ENCODE assay signal across 8 cellular contexts in the genomic region with DNA sequence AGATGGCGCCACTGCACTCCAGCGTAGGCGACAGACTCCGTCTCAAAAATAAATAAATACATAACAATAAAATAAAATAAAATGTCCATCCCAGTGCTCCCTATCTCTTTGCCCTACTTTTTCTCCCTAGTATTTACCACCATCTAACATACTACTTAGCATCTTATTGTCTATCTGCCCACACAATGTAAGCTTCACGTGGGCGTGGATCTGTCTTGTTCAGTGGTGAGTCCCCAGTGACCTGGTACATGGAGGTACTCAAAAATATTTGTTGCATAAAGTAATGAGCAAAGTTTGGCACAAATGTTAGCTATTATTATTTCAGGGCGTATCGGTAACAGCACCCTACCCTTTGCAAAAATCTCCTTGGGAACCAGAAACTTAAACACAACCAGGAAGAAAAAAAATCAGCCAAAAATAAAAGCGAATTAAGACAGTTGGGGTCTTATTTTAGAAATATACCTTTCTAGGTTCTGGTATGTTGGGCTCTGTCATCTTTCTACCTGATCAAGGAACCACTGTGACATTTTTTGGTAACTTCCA. TPM values are rescaled to one million over a fixed set of nuclear protein-coding genes. Genes with fewer than 3 reads are reported as not detected.
A peak's percentile ranks its signal among the peaks of the same experiment; 100 is the strongest.
DNase-seq lines count a peak whose midpoint lies in the region; ATAC-seq, FAIRE-seq and TF ChIP-seq lines count a peak whose summit lies in the region.

No MANE protein-coding gene starts in this region.

- ATAC-seq in GM19351 (IDR thresholded peaks at IDR 0.05; ENCODE audit: unreplicated experiment): no peak

- H3K4me1 Mint-ChIP-seq in T-helper 1 cell treated with Interleukin-12 subunit alpha and Interleukin-12 subunit beta and Interleukin-4 antibody, amounts not matched to agents 30 μg/mL and 1 μg/mL, for 36 hours (ENCODE audit: low read depth): peaks cover 21% of the 10 kb centered on the region
- peaks cover 23% of the 10 kb centered on the region for H3K4me1 Mint-ChIP-seq in activated naive CD8-positive, alpha-beta T cell (ENCODE audit: low read depth)
- peaks cover 8 to 11% of the 10 kb centered on the region in 2 donors for H3K4me1 Mint-ChIP-seq in immature natural killer cell

- no peaks in the 10 kb centered on the region for H3K4me1 ChIP-seq in testis

- no peak for TF ChIP-seq POLR2A in testis (IDR thresholded peaks at IDR 0.05)

- H3K36me3 ChIP-seq in testis (ENCODE audit: low read depth, missing control alignments): no peaks in the 10 kb centered on the region

- DNase-seq in T-helper 1 cell: no peak
- no peak for DNase-seq in immature natural killer cell
- DNase-seq in testis: no peak
- no peak for DNase-seq in RCC 7860 (ENCODE audit: low spot score)
- DNase-seq in HPDE6-E6E7 (ENCODE audit: extremely low spot score): no peak

- intact Hi-C loops in testis (cut with DNase I; ENCODE audit: low total_unique reads): no loop called here

- no peaks in the 10 kb centered on the region for H3K9me3 ChIP-seq in testis

- no peaks in the 10 kb centered on the region for H3K27me3 ChIP-seq in testis

- peaks cover 10% of the 10 kb centered on the region for H3K27me3 Mint-ChIP-seq in T-helper 1 cell treated with Interleukin-12 subunit alpha and Interleukin-12 subunit beta and Interleukin-4 antibody, amounts not matched to agents 30 μg/mL and 1 μg/mL, for 36 hours (ENCODE audit: low read depth)
- no peaks in the 10 kb centered on the region for H3K27me3 Mint-ChIP-seq in activated naive CD8-positive, alpha-beta T cell
- peaks cover 0 to 2% (median 0%) of the 10 kb centered on the region in 3 donors for H3K27me3 Mint-ChIP-seq in immature natural killer cell (ENCODE audit: low read depth in 3 of 3)

- H3K36me3 Mint-ChIP-seq in T-helper 1 cell treated with Interleukin-12 subunit alpha and Interleukin-12 subunit beta and Interleukin-4 antibody, amounts not matched to agents 30 μg/mL and 1 μg/mL, for 36 hours (ENCODE audit: low read depth): peaks cover 2% of the 10 kb centered on the region
- no peaks in the 10 kb centered on the region for H3K36me3 Mint-ChIP-seq in activated naive CD8-positive, alpha-beta T cell
- no peaks in the 10 kb centered on the region for H3K36me3 Mint-ChIP-seq in immature natural killer cell

- no peak for FAIRE-seq in RCC 7860 (lab: Jason Lieb, UNC)

- TF ChIP-seq CTCF in testis (IDR thresholded peaks at IDR 0.05): no peak

- no peaks in the 10 kb centered on the region for H3K9me3 Mint-ChIP-seq in T-helper 1 cell treated with Interleukin-12 subunit alpha and Interleukin-12 subunit beta and Interleukin-4 antibody, amounts not matched to agents 30 μg/mL and 1 μg/mL, for 36 hours
- no peaks in the 10 kb centered on the region for H3K9me3 Mint-ChIP-seq in activated naive CD8-positive, alpha-beta T cell (ENCODE audit: low read depth)
- H3K9me3 Mint-ChIP-seq in immature natural killer cell: no peaks in the 10 kb centered on the region

- peak overlapping the region; percentile 39 to 84 for H3K27ac ChIP-seq in testis

- peak overlapping the region; percentile 68 for H3K4me3 Mint-ChIP-seq in T-helper 1 cell treated with Interleukin-12 subunit alpha and Interleukin-12 subunit beta and Interleukin-4 antibody, amounts not matched to agents 30 μg/mL and 1 μg/mL, for 36 hours
- H3K4me3 Mint-ChIP-seq in activated naive CD8-positive, alpha-beta T cell: peak overlapping the region; percentile 82
- H3K4me3 Mint-ChIP-seq in immature natural killer cell: peak overlapping the region; percentile 72 to 76 (median 73)

- WGBS in testis, 2 donors: 34 to 37% methylated on average over 9 of the region's 9 CpGs

- peak overlapping the region; percentile 75 to 81 for H3K4me3 ChIP-seq in testis

- H3K27ac Mint-ChIP-seq in T-helper 1 cell treated with Interleukin-12 subunit alpha and Interleukin-12 subunit beta and Interleukin-4 antibody, amounts not matched to agents 30 μg/mL and 1 μg/mL, for 36 hours: no peak overlapping the region
- H3K27ac Mint-ChIP-seq in activated naive CD8-positive, alpha-beta T cell: peak overlapping the region; percentile 61
- H3K27ac Mint-ChIP-seq in immature natural killer cell: peak overlapping the region in 3 of 6 donors; percentile 32 to 69 (median 45)

RNA-seq across cellular contexts. Expression of a gene that starts 0.5 kb away (rescaled TPM):
- polyA plus RNA-seq in immature natural killer cell (10 to 100 TPM; 25.4 to 69.9 (median 67.5) TPM), testis (ENCODE audit: insufficient read depth, low read depth, low replicate concordance) (41.6 TPM)
- 10 to 100 TPM; 33.9 to 54.6 TPM for total RNA-seq in testis

RNA-seq across cellular contexts. Expression of a gene that starts 17.5 kb away (rescaled TPM):
- polyA plus RNA-seq in immature natural killer cell: 10 to 100 TPM in 1 of 3 donors, 1 to 10 TPM in 2; 9.2 to 10.2 (median 9.8) TPM
- total RNA-seq in testis: 10 to 100 TPM; 10.2 to 13.4 TPM
- 15.9 TPM for polyA plus RNA-seq in testis (ENCODE audit: insufficient read depth, low read depth, low replicate concordance)
